1 cellular context compared by ENCODE assay signal in genomic region chr7:101077303-101078086, GRCh38.
A peak's percentile ranks its signal among the peaks of the same experiment; 100 is the strongest.
TF ChIP-seq lines count a peak whose summit lies in the region.

No MANE protein-coding gene starts in this region.

TF ChIP-seq in K562, 482 proteins besides CTCF, POLR2A, EP300 and RAD21 (continued from another document and continues in another):
- TF ChIP-seq THAP12 (CRISPR knock-in tag; IDR thresholded peaks at IDR 0.05) (no peak), POLR2AphosphoS2 (IDR thresholded peaks at IDR 0.05; ENCODE audit: low read length) (no peak), CHAMP1 (IDR thresholded peaks at IDR 0.05) (no peak), ZNF696 (CRISPR knock-in tag; conservative IDR thresholded peaks at IDR 0.05) (no peak), HDGF (IDR thresholded peaks at IDR 0.05) (no peak), ZBTB40 (IDR thresholded peaks at IDR 0.05) (no peak), ZBTB40 (CRISPR knock-in tag; IDR thresholded peaks at IDR 0.05) (no peak), EWSR1 (IDR thresholded peaks at IDR 0.05; ENCODE audit: borderline replicate concordance, low read depth, partially characterized antibody) (no peak), RFX1 (IDR thresholded peaks at IDR 0.05) (peak; percentile 88), ZNF75A (CRISPR knock-in tag; IDR thresholded peaks at IDR 0.05) (no peak), ZNF24 (IDR thresholded peaks at IDR 0.05) (peak; percentile 54; the same call in 1 of the 2 replicates), ZNF263 (CRISPR knock-in tag; IDR thresholded peaks at IDR 0.05; ENCODE audit: borderline replicate concordance) (peak; percentile 76; the same call in 1 of the 2 replicates), HDAC6 (IDR thresholded peaks at IDR 0.05; ENCODE audit: low read depth, low read length) (no peak), CREBBP (IDR thresholded peaks at IDR 0.05; ENCODE audit: low read depth, low read length) (no peak), RNF219 (CRISPR knock-in tag; IDR thresholded peaks at IDR 0.05) (no peak), ZNF324 (CRISPR knock-in tag; IDR thresholded peaks at IDR 0.05) (no peak), ZNF57 (CRISPR knock-in tag; IDR thresholded peaks at IDR 0.05) (no peak), MCM2 (IDR thresholded peaks at IDR 0.05; ENCODE audit: low read depth) (no peak), CREM (IDR thresholded peaks at IDR 0.05; ENCODE audit: low read depth) (0 out of 2 replicates have a peak, but pooled peaks have one; percentile 60), BCL6 (CRISPR knock-in tag; IDR thresholded peaks at IDR 0.05) (no peak), ZNF592 (IDR thresholded peaks at IDR 0.05) (no peak), ETV5 (CRISPR knock-in tag; IDR thresholded peaks at IDR 0.05; ENCODE audit: low read depth) (0 out of 2 replicates have a peak, but pooled peaks have one; percentile 36)
- TF ChIP-seq, protein P1, sequence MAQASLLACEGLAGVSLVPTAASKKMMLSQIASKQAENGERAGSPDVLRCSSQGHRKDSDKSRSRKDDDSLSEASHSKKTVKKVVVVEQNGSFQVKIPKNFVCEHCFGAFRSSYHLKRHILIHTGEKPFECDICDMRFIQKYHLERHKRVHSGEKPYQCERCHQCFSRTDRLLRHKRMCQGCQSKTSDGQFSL (CRISPR knock-in tag; IDR thresholded peaks at IDR 0.05): no peak
- TF ChIP-seq, protein P1 (tag; IDR thresholded peaks at IDR 0.05): no peak
- TF ChIP-seq, protein P2, sequence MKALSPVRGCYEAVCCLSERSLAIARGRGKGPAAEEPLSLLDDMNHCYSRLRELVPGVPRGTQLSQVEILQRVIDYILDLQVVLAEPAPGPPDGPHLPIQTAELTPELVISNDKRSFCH (CRISPR knock-in tag; IDR thresholded peaks at IDR 0.05): no peak
- TF ChIP-seq, protein P2 (tag; IDR thresholded peaks at IDR 0.05): no peak
- TF ChIP-seq, protein P3, sequence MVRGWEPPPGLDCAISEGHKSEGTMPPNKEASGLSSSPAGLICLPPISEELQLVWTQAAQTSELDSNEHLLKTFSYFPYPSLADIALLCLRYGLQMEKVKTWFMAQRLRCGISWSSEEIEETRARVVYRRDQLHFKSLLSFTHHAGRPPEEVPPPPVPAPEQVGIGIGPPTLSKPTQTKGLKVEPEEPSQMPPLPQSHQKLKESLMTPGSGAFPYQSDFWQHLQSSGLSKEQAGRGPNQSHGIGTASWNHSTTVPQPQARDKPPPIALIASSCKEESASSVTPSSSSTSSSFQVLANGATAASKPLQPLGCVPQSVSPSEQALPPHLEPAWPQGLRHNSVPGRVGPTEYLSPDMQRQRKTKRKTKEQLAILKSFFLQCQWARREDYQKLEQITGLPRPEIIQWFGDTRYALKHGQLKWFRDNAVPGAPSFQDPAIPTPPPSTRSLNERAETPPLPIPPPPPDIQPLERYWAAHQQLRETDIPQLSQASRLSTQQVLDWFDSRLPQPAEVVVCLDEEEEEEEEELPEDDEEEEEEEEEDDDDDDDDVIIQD (CRISPR knock-in tag; IDR thresholded peaks at IDR 0.05): no peak
- TF ChIP-seq, protein P4, sequence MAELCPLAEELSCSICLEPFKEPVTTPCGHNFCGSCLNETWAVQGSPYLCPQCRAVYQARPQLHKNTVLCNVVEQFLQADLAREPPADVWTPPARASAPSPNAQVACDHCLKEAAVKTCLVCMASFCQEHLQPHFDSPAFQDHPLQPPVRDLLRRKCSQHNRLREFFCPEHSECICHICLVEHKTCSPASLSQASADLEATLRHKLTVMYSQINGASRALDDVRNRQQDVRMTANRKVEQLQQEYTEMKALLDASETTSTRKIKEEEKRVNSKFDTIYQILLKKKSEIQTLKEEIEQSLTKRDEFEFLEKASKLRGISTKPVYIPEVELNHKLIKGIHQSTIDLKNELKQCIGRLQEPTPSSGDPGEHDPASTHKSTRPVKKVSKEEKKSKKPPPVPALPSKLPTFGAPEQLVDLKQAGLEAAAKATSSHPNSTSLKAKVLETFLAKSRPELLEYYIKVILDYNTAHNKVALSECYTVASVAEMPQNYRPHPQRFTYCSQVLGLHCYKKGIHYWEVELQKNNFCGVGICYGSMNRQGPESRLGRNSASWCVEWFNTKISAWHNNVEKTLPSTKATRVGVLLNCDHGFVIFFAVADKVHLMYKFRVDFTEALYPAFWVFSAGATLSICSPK (IDR thresholded peaks at IDR 0.05; ENCODE audit: borderline replicate concordance): no peak
